Comparison of ENCODE assay signal across 3 cellular contexts in genomic region chr20:8363970-8364733, GRCh38.
TF ChIP-seq lines count a peak whose summit lies in the region.

No MANE protein-coding gene starts in this region.

TF ChIP-seq in HepG2, 621 proteins besides CTCF, POLR2A, EP300 and RAD21 (continues in another document):
- TF ChIP-seq DMAP1 (CRISPR knock-in tag; IDR thresholded peaks at IDR 0.05): peak; percentile 62; the same call in 1 of the 2 replicates
- peak; percentile 43; the same call in 1 of the 2 replicates for TF ChIP-seq MAX (IDR thresholded peaks at IDR 0.05)
- TF ChIP-seq ASH2L (IDR thresholded peaks at IDR 0.05; ENCODE audit: insufficient read length, low read depth, low read length): peak; percentile 74
- 0 out of 2 replicates have a peak, but pooled peaks have one; percentile 56 for TF ChIP-seq ZBED4 (CRISPR knock-in tag; IDR thresholded peaks at IDR 0.05; ENCODE audit: borderline replicate concordance)
- TF ChIP-seq ATF4 (CRISPR knock-in tag; IDR thresholded peaks at IDR 0.05): peak in 1 of 2 experiments; percentile 10; a peak in 1 of 4 replicates
- TF ChIP-seq SMAD3 (CRISPR knock-in tag; IDR thresholded peaks at IDR 0.05): peak; percentile 64; the same call in 1 of the 2 replicates
- TF ChIP-seq ZNF292 (CRISPR knock-in tag; IDR thresholded peaks at IDR 0.05; ENCODE audit: borderline replicate concordance, low read depth): peak; percentile 86
- peak; percentile 85 for TF ChIP-seq SAP130 (CRISPR knock-in tag; IDR thresholded peaks at IDR 0.05; ENCODE audit: low read depth)
- TF ChIP-seq KDM6A (CRISPR knock-in tag; IDR thresholded peaks at IDR 0.05; ENCODE audit: low read depth): peak; percentile 63; the same call in 1 of the 2 replicates
- peak; percentile 84 for TF ChIP-seq ELF3 (CRISPR knock-in tag; IDR thresholded peaks at IDR 0.05)
- TF ChIP-seq ZNF331 (CRISPR knock-in tag; IDR thresholded peaks at IDR 0.05): peak; percentile 78

TF ChIP-seq in WTC11, 78 proteins besides CTCF, POLR2A, EP300 and RAD21:
- TF ChIP-seq IRF1 (CRISPR knock-in tag; IDR thresholded peaks at IDR 0.05) (no peak), MXD4 (CRISPR knock-in tag; IDR thresholded peaks at IDR 0.05; ENCODE audit: borderline replicate concordance) (no peak), ATF1 (CRISPR knock-in tag; IDR thresholded peaks at IDR 0.05) (no peak), GABPB1 (CRISPR knock-in tag; IDR thresholded peaks at IDR 0.05) (0 out of 2 replicates have a peak, but pooled peaks have one; percentile 42), ZNF512 (CRISPR knock-in tag; IDR thresholded peaks at IDR 0.05; ENCODE audit: borderline replicate concordance) (no peak)

TF ChIP-seq in endothelial cell of umbilical vein, 7 proteins besides CTCF, POLR2A, EP300 and RAD21:
- TF ChIP-seq POLR2AphosphoS5 (IDR thresholded peaks at IDR 0.05; ENCODE audit: insufficient read depth, low read depth, low read length) (no peak), JUN (IDR thresholded peaks at IDR 0.05; ENCODE audit: borderline replicate concordance, insufficient read depth, insufficient read length, low read depth) (no peak), MYC (IDR thresholded peaks at IDR 0.05; ENCODE audit: low read depth, low read length) (no peak), FOS (IDR thresholded peaks at IDR 0.05; ENCODE audit: borderline replicate concordance, insufficient read depth, low read length) (no peak), MAX (IDR thresholded peaks at IDR 0.05; ENCODE audit: insufficient read depth, insufficient read length) (no peak), GATA2 (IDR thresholded peaks at IDR 0.05; ENCODE audit: insufficient read depth, insufficient read length, low read depth, low read length) (no peak), EZH2 (IDR thresholded peaks at IDR 0.05; ENCODE audit: borderline replicate concordance, low read depth, low read length, severe bottlenecking) (no peak)
